ENCODE assay signal across 15 cellular contexts in the genomic region with DNA sequence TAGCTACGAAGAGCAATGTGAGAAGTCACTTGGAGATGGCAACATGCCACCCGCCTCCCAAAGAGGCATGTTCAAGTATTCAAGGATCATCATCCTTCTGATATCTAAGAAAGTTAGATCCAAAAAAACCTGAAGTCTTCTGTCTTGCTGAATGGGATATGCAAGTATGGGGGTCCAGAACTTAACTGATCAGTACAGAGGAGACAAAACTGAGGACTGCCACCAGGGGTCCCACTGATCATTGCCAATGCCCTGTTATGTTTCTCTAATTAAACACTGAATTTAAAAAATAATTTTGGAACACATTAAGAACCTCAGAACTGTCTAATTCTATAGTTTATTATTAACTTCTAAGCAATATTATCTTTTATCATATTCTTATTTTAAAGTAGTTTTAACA.
A peak's percentile ranks its signal among the peaks of the same experiment; 100 is the strongest.
DNase-seq lines count a peak whose midpoint lies in the region; ATAC-seq and TF ChIP-seq lines count a peak whose summit lies in the region.
"Had no signal": no experiment of that assay in that cellular context is flagged by ENCODE, and none has a peak within 500 bp of the region (broad histone marks: within the 10 kb centered on the region; RNA-seq: fewer than 3 reads in every experiment).

No MANE protein-coding gene starts in this region.

- no peaks in the 10 kb centered on the region for H3K36me3 ChIP-seq in OCI-LY7 (ENCODE audit: insufficient read depth, low read length)
- H3K36me3 ChIP-seq: adrenal gland had no signal

- peak; percentile 71 for TF ChIP-seq CTCF in OCI-LY7 (conservative IDR thresholded peaks at IDR 0.05; ENCODE audit: low read length)
- peak; percentile 21 for TF ChIP-seq CTCF in epithelial cell of esophagus (IDR thresholded peaks at IDR 0.05; ENCODE audit: insufficient read depth, low read depth, low read length, missing control alignments)

- CTCF ChIA-PET in OCI-LY7 (lab: Charles Lee; ENCODE audit: unreplicated experiment) = no interaction called here

- H2AFZ ChIP-seq in OCI-LY7 (ENCODE audit: low read length) = no peak overlapping the region

- H3K79me2 ChIP-seq in OCI-LY7 (ENCODE audit: insufficient read depth, low read depth, low read length) = no peaks in the 10 kb centered on the region

- H4K20me1 ChIP-seq in OCI-LY7 (ENCODE audit: insufficient read depth, low read length) = no peaks in the 10 kb centered on the region

- POLR2A ChIA-PET in OCI-LY7 (lab: Charles Lee) = no interaction called here

- intact Hi-C loops in OCI-LY7 (cut with micrococcal nuclease; ENCODE audit: unreplicated experiment) = no loop called here

- BruUV-seq in OCI-LY7 (replicated peaks; lab: Mats Ljungman, UMichigan) = no TSS peak

- H3K4me2 ChIP-seq in OCI-LY7 (ENCODE audit: low read length) = no peak overlapping the region
- H3K4me2 ChIP-seq: A549 had no signal

- peak; percentile 7 for DNase-seq in DMS53 (lab: John Stamatoyannopoulos, UW)
- no peak for DNase-seq in DMS53 treated with DMSO at 0.1 percent for 48 hours (lab: John Stamatoyannopoulos, UW; ENCODE audit: unreplicated experiment)
- DNase-seq in OCI-LY7 (ENCODE audit: low spot score) = no peak
- DNase-seq in epithelial cell of esophagus (ENCODE audit: low read depth) = no peak
- peak; percentile 61 for DNase-seq in pons (ENCODE audit: low spot score)
- DNase-seq in iPS-NIHi11 (ENCODE audit: low spot score) = no peak
- no peak for DNase-seq in NCI-H187 (lab: John Stamatoyannopoulos, UW)
- DNase-seq: adrenal gland; effector CD4-positive, alpha-beta T cell; hippocampal formation; NCI-H1048; right cardiac atrium; testis had no signal

- H3K27ac ChIP-seq in OCI-LY7 (ENCODE audit: low read depth, low read length, poor library complexity, severe bottlenecking) = no peak overlapping the region
- H3K27ac ChIP-seq: A549, adrenal gland, testis had no signal

- no peak overlapping the region for H3K4me3 ChIP-seq in OCI-LY7 (ENCODE audit: low read depth, low read length, poor library complexity, severe bottlenecking)
- H3K4me3 ChIP-seq in epithelial cell of esophagus (ENCODE audit: low read length) = no peak overlapping the region
- H3K4me3 ChIP-seq: A549, adrenal gland, testis had no signal

- no peaks in the 10 kb centered on the region for H3K4me1 ChIP-seq in OCI-LY7 (ENCODE audit: insufficient read depth, low read length, poor library complexity, severe bottlenecking)
- H3K4me1 ChIP-seq: A549, adrenal gland, testis had no signal

- no peaks in the 10 kb centered on the region for H3K9me3 ChIP-seq in OCI-LY7 (ENCODE audit: low read length)
- H3K9me3 ChIP-seq: A549, adrenal gland, testis had no signal

- ATAC-seq in HG03135 (IDR thresholded peaks at IDR 0.05; ENCODE audit: unreplicated experiment) = no peak
- ATAC-seq: A549, right cardiac atrium had no signal

- H3K9me2 ChIP-seq in OCI-LY7 (ENCODE audit: insufficient read depth, low read length) = no peaks in the 10 kb centered on the region

Comparison
In these comparisons a context has a peak if more than half of its experiments do, and no peak if none do; other contexts are left out.
1. DNase-seq: peak in DMS53 (single experiment) and pons (single experiment); none in DMS53 treated with DMSO at 0.1 percent for 48 hours (single experiment), OCI-LY7 (single experiment), epithelial cell of esophagus (single experiment), iPS-NIHi11 (single experiment) and NCI-H187 (0 of 2).